In the genomic region with DNA sequence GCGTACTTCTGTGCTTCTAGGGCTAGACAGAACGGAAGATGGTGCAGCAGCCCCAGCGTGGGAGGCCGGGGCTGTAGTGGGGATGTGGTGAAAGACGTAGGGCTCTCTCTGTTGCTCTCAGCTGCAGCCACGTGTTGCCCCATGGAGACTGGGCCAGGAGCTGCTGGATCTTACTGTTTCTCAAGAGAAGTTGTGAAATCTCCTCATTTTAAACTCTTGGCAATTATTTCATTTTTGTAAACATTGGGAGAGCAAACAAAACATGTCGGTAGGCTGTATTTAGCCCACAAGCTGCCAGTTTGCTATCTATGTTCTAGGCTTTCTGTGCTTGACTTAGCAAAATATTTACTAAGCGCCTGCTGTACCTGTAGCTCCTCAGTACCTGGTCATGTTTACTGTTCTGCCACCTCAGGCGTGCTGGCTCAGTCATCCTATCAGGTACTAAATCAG, we compare ENCODE assay signal across 1 cellular context.
TF ChIP-seq lines count a peak whose summit lies in the region.

No MANE protein-coding gene starts in this region.

TF ChIP-seq in HepG2, 621 proteins besides CTCF, POLR2A, EP300 and RAD21 (continued from another document and continues in another):
- TF ChIP-seq ATF7 (IDR thresholded peaks at IDR 0.05), result no peak
- no peak for TF ChIP-seq ATF7 (CRISPR knock-in tag; IDR thresholded peaks at IDR 0.05)
- TF ChIP-seq ZNF12 (CRISPR knock-in tag; IDR thresholded peaks at IDR 0.05), result peak; percentile 60; the same call in 1 of the 2 replicates
- no peak for TF ChIP-seq ZSCAN25 (CRISPR knock-in tag; IDR thresholded peaks at IDR 0.05)
- no peak for TF ChIP-seq ELF4 (CRISPR knock-in tag; IDR thresholded peaks at IDR 0.05; ENCODE audit: borderline replicate concordance)
- no peak for TF ChIP-seq HCFC1 (IDR thresholded peaks at IDR 0.05; ENCODE audit: low read depth, low read length)
- no peak for TF ChIP-seq FLYWCH1 (CRISPR knock-in tag; IDR thresholded peaks at IDR 0.05)
- 0 out of 2 replicates have a peak, but pooled peaks have one; percentile 18 for TF ChIP-seq ZNF746 (CRISPR knock-in tag; IDR thresholded peaks at IDR 0.05)
- TF ChIP-seq, protein P1, sequence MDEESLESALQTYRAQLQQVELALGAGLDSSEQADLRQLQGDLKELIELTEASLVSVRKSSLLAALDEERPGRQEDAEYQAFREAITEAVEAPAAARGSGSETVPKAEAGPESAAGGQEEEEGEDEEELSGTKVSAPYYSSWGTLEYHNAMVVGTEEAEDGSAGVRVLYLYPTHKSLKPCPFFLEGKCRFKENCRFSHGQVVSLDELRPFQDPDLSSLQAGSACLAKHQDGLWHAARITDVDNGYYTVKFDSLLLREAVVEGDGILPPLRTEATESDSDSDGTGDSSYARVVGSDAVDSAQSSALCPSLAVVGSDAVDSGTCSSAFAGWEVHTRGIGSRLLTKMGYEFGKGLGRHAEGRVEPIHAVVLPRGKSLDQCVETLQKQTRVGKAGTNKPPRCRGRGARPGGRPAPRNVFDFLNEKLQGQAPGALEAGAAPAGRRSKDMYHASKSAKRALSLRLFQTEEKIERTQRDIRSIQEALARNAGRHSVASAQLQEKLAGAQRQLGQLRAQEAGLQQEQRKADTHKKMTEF (CRISPR knock-in tag; IDR thresholded peaks at IDR 0.05), result peak; percentile 58; the same call in 1 of the 2 replicates
- peak; percentile 79 for TF ChIP-seq BCL6 (CRISPR knock-in tag; IDR thresholded peaks at IDR 0.05)
- no peak for TF ChIP-seq ZNF674 (CRISPR knock-in tag; IDR thresholded peaks at IDR 0.05; ENCODE audit: low read depth)
- TF ChIP-seq FOXO1 (CRISPR knock-in tag; IDR thresholded peaks at IDR 0.05), result no peak; the same call in 1 of the 2 replicates
- peak; percentile 64; the same call in 1 of the 2 replicates for TF ChIP-seq FOXK1 (CRISPR knock-in tag; IDR thresholded peaks at IDR 0.05; ENCODE audit: borderline replicate concordance, low read depth)
- TF ChIP-seq, protein P2, sequence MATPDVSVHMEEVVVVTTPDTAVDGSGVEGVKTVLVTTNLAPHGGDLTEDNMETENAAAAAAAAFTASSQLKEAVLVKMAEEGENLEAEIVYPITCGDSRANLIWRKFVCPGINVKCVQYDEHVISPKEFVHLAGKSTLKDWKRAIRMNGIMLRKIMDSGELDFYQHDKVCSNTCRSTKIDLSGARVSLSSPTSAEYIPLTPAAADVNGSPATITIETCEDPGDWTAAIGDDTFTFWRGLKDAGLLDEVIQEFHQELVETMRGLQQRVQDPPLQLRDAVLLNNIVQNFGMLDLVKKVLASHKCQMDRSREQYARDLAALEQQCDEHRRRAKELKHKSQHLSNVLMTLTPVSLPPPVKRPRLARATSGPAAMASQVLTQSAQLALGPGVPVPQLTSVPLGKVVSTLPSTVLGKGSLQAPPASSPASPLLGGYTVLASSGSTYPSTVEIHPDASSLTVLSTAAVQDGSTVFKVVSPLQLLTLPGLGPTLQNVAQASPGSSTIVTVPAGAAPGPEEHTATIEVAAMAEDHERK (CRISPR knock-in tag; IDR thresholded peaks at IDR 0.05; ENCODE audit: low read depth), result no peak
- no peak for TF ChIP-seq ZNF562 (CRISPR knock-in tag; IDR thresholded peaks at IDR 0.05; ENCODE audit: borderline replicate concordance)
- no peak for TF ChIP-seq FOXP1 (IDR thresholded peaks at IDR 0.05)
- peak; percentile 85 for TF ChIP-seq FOXP1 (CRISPR knock-in tag; IDR thresholded peaks at IDR 0.05)
- peak; percentile 57 for TF ChIP-seq HDAC2 (CRISPR knock-in tag; IDR thresholded peaks at IDR 0.05)
- TF ChIP-seq ZNF143 (CRISPR knock-in tag; IDR thresholded peaks at IDR 0.05), result no peak
- no peak for TF ChIP-seq ZNF335 (CRISPR knock-in tag; IDR thresholded peaks at IDR 0.05)
- peak; percentile 44; the same call in 1 of the 2 replicates for TF ChIP-seq KDM4B (CRISPR knock-in tag; IDR thresholded peaks at IDR 0.05)
- TF ChIP-seq ZSCAN22 (CRISPR knock-in tag; IDR thresholded peaks at IDR 0.05), result no peak
- TF ChIP-seq, protein P3, sequence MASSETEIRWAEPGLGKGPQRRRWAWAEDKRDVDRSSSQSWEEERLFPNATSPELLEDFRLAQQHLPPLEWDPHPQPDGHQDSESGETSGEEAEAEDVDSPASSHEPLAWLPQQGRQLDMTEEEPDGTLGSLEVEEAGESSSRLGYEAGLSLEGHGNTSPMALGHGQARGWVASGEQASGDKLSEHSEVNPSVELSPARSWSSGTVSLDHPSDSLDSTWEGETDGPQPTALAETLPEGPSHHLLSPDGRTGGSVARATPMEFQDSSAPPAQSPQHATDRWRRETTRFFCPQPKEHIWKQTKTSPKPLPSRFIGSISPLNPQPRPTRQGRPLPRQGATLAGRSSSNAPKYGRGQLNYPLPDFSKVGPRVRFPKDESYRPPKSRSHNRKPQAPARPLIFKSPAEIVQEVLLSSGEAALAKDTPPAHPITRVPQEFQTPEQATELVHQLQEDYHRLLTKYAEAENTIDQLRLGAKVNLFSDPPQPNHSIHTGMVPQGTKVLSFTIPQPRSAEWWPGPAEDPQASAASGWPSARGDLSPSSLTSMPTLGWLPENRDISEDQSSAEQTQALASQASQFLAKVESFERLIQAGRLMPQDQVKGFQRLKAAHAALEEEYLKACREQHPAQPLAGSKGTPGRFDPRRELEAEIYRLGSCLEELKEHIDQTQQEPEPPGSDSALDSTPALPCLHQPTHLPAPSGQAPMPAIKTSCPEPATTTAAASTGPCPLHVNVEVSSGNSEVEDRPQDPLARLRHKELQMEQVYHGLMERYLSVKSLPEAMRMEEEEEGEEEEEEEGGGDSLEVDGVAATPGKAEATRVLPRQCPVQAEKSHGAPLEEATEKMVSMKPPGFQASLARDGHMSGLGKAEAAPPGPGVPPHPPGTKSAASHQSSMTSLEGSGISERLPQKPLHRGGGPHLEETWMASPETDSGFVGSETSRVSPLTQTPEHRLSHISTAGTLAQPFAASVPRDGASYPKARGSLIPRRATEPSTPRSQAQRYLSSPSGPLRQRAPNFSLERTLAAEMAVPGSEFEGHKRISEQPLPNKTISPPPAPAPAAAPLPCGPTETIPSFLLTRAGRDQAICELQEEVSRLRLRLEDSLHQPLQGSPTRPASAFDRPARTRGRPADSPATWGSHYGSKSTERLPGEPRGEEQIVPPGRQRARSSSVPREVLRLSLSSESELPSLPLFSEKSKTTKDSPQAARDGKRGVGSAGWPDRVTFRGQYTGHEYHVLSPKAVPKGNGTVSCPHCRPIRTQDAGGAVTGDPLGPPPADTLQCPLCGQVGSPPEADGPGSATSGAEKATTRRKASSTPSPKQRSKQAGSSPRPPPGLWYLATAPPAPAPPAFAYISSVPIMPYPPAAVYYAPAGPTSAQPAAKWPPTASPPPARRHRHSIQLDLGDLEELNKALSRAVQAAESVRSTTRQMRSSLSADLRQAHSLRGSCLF (CRISPR knock-in tag; IDR thresholded peaks at IDR 0.05; ENCODE audit: borderline replicate concordance), result no peak
- TF ChIP-seq MIER3 (CRISPR knock-in tag; IDR thresholded peaks at IDR 0.05; ENCODE audit: borderline replicate concordance), result peak; percentile 28; the same call in 1 of the 2 replicates
- TF ChIP-seq AGO1 (IDR thresholded peaks at IDR 0.05; ENCODE audit: low read depth, low read length, poor library complexity, severe bottlenecking), result no peak
- TF ChIP-seq RXRB (CRISPR knock-in tag; IDR thresholded peaks at IDR 0.05; ENCODE audit: borderline replicate concordance), result peak; percentile 26; the same call in 1 of the 2 replicates
- TF ChIP-seq, protein P4, sequence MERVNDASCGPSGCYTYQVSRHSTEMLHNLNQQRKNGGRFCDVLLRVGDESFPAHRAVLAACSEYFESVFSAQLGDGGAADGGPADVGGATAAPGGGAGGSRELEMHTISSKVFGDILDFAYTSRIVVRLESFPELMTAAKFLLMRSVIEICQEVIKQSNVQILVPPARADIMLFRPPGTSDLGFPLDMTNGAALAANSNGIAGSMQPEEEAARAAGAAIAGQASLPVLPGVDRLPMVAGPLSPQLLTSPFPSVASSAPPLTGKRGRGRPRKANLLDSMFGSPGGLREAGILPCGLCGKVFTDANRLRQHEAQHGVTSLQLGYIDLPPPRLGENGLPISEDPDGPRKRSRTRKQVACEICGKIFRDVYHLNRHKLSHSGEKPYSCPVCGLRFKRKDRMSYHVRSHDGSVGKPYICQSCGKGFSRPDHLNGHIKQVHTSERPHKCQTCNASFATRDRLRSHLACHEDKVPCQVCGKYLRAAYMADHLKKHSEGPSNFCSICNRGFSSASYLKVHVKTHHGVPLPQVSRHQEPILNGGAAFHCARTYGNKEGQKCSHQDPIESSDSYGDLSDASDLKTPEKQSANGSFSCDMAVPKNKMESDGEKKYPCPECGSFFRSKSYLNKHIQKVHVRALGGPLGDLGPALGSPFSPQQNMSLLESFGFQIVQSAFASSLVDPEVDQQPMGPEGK (CRISPR knock-in tag; IDR thresholded peaks at IDR 0.05), result peak; percentile 35; the same call in 1 of the 2 replicates
- no peak for TF ChIP-seq ZMAT3 (CRISPR knock-in tag; conservative IDR thresholded peaks at IDR 0.05)
- no peak for TF ChIP-seq ZFP36L2 (CRISPR knock-in tag; IDR thresholded peaks at IDR 0.05)
- TF ChIP-seq ETV6 (CRISPR knock-in tag; conservative IDR thresholded peaks at IDR 0.05), result no peak
- no peak for TF ChIP-seq ZNF510 (CRISPR knock-in tag; IDR thresholded peaks at IDR 0.05; ENCODE audit: low read depth)
- TF ChIP-seq, protein P5, sequence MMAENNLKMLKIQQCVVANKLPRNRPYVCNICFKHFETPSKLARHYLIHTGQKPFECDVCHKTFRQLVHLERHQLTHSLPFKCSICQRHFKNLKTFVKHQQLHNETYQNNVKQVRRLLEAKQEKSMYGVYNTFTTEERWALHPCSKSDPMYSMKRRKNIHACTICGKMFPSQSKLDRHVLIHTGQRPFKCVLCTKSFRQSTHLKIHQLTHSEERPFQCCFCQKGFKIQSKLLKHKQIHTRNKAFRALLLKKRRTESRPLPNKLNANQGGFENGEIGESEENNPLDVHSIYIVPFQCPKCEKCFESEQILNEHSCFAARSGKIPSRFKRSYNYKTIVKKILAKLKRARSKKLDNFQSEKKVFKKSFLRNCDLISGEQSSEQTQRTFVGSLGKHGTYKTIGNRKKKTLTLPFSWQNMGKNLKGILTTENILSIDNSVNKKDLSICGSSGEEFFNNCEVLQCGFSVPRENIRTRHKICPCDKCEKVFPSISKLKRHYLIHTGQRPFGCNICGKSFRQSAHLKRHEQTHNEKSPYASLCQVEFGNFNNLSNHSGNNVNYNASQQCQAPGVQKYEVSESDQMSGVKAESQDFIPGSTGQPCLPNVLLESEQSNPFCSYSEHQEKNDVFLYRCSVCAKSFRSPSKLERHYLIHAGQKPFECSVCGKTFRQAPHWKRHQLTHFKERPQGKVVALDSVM (CRISPR knock-in tag; IDR thresholded peaks at IDR 0.05), result no peak
- TF ChIP-seq ZNF879 (CRISPR knock-in tag; IDR thresholded peaks at IDR 0.05), result no peak
- TF ChIP-seq ZNF720 (CRISPR knock-in tag; IDR thresholded peaks at IDR 0.05), result no peak
- TF ChIP-seq CBX5 (CRISPR knock-in tag; IDR thresholded peaks at IDR 0.05; ENCODE audit: borderline replicate concordance), result peak; percentile 56; the same call in 1 of the 2 replicates
- peak; percentile 18; the same call in 1 of the 2 replicates for TF ChIP-seq HNF4A (CRISPR knock-in tag; IDR thresholded peaks at IDR 0.05)
- TF ChIP-seq ZNF775 (CRISPR knock-in tag; IDR thresholded peaks at IDR 0.05; ENCODE audit: borderline replicate concordance), result no peak
- TF ChIP-seq, protein P6, sequence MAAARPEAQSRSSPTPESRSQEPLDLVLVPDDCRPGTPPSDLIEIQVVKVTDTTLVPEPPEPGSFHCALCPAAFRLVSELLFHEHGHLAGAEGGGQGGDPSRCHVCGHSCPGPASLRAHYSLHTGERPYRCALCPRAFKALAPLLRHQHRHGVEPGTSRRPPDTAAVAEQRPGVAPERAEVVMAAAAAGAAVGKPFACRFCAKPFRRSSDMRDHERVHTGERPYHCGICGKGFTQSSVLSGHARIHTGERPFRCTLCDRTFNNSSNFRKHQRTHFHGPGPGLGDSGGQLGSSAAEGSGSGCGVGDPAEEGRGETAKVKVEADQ (CRISPR knock-in tag; IDR thresholded peaks at IDR 0.05; ENCODE audit: borderline replicate concordance), result no peak
- peak; percentile 43 for TF ChIP-seq SIN3A (IDR thresholded peaks at IDR 0.05; ENCODE audit: borderline replicate concordance, low read depth, low read length)
- no peak for TF ChIP-seq ADNP (CRISPR knock-in tag; IDR thresholded peaks at IDR 0.05)
- TF ChIP-seq ZNF33B (CRISPR knock-in tag; IDR thresholded peaks at IDR 0.05), result no peak; the same call in 1 of the 2 replicates
- no peak for TF ChIP-seq JDP2 (CRISPR knock-in tag; IDR thresholded peaks at IDR 0.05; ENCODE audit: borderline replicate concordance)
- no peak for TF ChIP-seq TCF12 (IDR thresholded peaks at IDR 0.05)
- no peak for TF ChIP-seq TCF12 (CRISPR knock-in tag; IDR thresholded peaks at IDR 0.05)
- no peak for TF ChIP-seq ZNF136 (CRISPR knock-in tag; IDR thresholded peaks at IDR 0.05; ENCODE audit: low read depth)
- no peak for TF ChIP-seq ZNF816 (CRISPR knock-in tag; IDR thresholded peaks at IDR 0.05; ENCODE audit: borderline replicate concordance)
- TF ChIP-seq ZSCAN12 (CRISPR knock-in tag; IDR thresholded peaks at IDR 0.05), result no peak
- no peak for TF ChIP-seq ZSCAN20 (CRISPR knock-in tag; IDR thresholded peaks at IDR 0.05; ENCODE audit: borderline replicate concordance)
- TF ChIP-seq NFYC (CRISPR knock-in tag; IDR thresholded peaks at IDR 0.05), result no peak
- no peak for TF ChIP-seq ZNF235 (CRISPR knock-in tag; IDR thresholded peaks at IDR 0.05; ENCODE audit: borderline replicate concordance)
- TF ChIP-seq, protein P7, sequence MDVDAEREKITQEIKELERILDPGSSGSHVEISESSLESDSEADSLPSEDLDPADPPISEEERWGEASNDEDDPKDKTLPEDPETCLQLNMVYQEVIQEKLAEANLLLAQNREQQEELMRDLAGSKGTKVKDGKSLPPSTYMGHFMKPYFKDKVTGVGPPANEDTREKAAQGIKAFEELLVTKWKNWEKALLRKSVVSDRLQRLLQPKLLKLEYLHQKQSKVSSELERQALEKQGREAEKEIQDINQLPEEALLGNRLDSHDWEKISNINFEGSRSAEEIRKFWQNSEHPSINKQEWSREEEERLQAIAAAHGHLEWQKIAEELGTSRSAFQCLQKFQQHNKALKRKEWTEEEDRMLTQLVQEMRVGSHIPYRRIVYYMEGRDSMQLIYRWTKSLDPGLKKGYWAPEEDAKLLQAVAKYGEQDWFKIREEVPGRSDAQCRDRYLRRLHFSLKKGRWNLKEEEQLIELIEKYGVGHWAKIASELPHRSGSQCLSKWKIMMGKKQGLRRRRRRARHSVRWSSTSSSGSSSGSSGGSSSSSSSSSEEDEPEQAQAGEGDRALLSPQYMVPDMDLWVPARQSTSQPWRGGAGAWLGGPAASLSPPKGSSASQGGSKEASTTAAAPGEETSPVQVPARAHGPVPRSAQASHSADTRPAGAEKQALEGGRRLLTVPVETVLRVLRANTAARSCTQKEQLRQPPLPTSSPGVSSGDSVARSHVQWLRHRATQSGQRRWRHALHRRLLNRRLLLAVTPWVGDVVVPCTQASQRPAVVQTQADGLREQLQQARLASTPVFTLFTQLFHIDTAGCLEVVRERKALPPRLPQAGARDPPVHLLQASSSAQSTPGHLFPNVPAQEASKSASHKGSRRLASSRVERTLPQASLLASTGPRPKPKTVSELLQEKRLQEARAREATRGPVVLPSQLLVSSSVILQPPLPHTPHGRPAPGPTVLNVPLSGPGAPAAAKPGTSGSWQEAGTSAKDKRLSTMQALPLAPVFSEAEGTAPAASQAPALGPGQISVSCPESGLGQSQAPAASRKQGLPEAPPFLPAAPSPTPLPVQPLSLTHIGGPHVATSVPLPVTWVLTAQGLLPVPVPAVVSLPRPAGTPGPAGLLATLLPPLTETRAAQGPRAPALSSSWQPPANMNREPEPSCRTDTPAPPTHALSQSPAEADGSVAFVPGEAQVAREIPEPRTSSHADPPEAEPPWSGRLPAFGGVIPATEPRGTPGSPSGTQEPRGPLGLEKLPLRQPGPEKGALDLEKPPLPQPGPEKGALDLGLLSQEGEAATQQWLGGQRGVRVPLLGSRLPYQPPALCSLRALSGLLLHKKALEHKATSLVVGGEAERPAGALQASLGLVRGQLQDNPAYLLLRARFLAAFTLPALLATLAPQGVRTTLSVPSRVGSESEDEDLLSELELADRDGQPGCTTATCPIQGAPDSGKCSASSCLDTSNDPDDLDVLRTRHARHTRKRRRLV (CRISPR knock-in tag; IDR thresholded peaks at IDR 0.05), result no peak
